Comparison of ENCODE assay signal across 8 cellular contexts in genomic region chr5:138077064-138077696, GRCh38. TPM values are rescaled to one million over a fixed set of nuclear protein-coding genes. Genes with fewer than 3 reads are reported as not detected.
DNase-seq lines count a peak whose midpoint lies in the region; ATAC-seq and TF ChIP-seq lines count a peak whose summit lies in the region.

No MANE protein-coding gene starts in this region.

- no peaks in the 10 kb centered on the region for H3K36me3 ChIP-seq in upper lobe of right lung

- CTCF ChIA-PET in CD4-positive, alpha-beta T cell (lab: Charles Lee) = interaction anchor here (1.2 to 3.3 kb wide), 5 partner anchors 9 to 448 kb away, joined by 3 to 30 read pairs (median 7); no protein-coding TSS in a partner anchor
- CTCF ChIA-PET in HEK293T (lab: Yijun Ruan, JAX) = interaction anchor here (0.9 to 4.1 kb wide), 16 partner anchors 9 to 100 kb away, joined by 3 to 38 read pairs (median 4); no protein-coding TSS in a partner anchor

- no peaks in the 10 kb centered on the region for H3K9me3 ChIP-seq in CD4-positive, alpha-beta T cell (ENCODE audit: control insufficient read depth, low read length)
- H3K9me3 ChIP-seq in upper lobe of right lung = no peaks in the 10 kb centered on the region

- intact Hi-C loops in CD4-positive, alpha-beta T cell (cut with DNase I, micrococcal nuclease) = loop anchor here (1.0 kb wide), 1 partner anchor 56 kb away; no protein-coding TSS in a partner anchor
- intact Hi-C loops in upper lobe of right lung (cut with DNase I) = no loop called here

- H3K27ac Mint-ChIP-seq in CD4-positive, alpha-beta T cell = no peak overlapping the region

- no peaks in the 10 kb centered on the region for H3K36me3 Mint-ChIP-seq in CD4-positive, alpha-beta T cell (ENCODE audit: low read depth)

- no peaks in the 10 kb centered on the region for H3K27me3 ChIP-seq in CD4-positive, alpha-beta T cell (ENCODE audit: control insufficient read depth, insufficient read depth, low read length)
- H3K27me3 ChIP-seq in upper lobe of right lung = no peaks in the 10 kb centered on the region

- peak; percentile 51 for ATAC-seq in CD4-positive, alpha-beta T cell (ENCODE audit: poor library complexity)
- ATAC-seq in upper lobe of right lung (peak; percentile 91), GM21619 (IDR thresholded peaks at IDR 0.05; ENCODE audit: unreplicated experiment) (no peak)

- H3K9me3 Mint-ChIP-seq in CD4-positive, alpha-beta T cell = no peaks in the 10 kb centered on the region

- no peaks in the 10 kb centered on the region for H3K4me1 ChIP-seq in upper lobe of right lung

- H3K27ac ChIP-seq in CD4-positive, alpha-beta T cell (ENCODE audit: low read depth, low read length) = no peak overlapping the region
- no peak overlapping the region for H3K27ac ChIP-seq in upper lobe of right lung

- H3K4me3 Mint-ChIP-seq in CD4-positive, alpha-beta T cell = no peak overlapping the region

- peak; percentile 98 for TF ChIP-seq CTCF in CD4-positive, alpha-beta T cell (IDR thresholded peaks at IDR 0.05)
- TF ChIP-seq CTCF in upper lobe of right lung (IDR thresholded peaks at IDR 0.05) = peak; percentile 87

- H3K4me1 Mint-ChIP-seq in CD4-positive, alpha-beta T cell (ENCODE audit: low read depth) = peaks cover 9% of the 10 kb centered on the region

- no peak overlapping the region for H3K4me3 ChIP-seq in upper lobe of right lung

- H3K27me3 Mint-ChIP-seq in CD4-positive, alpha-beta T cell = no peaks in the 10 kb centered on the region

- POLR2A ChIA-PET in CD4-positive, alpha-beta T cell (lab: Charles Lee) = no interaction called here
- POLR2A ChIA-PET in HEK293T (lab: Yijun Ruan, JAX) = interaction anchor here (0.7 kb wide), 1 partner anchor 54 kb away, joined by 3 read pairs; no protein-coding TSS in a partner anchor

- peak; percentile 14 to 49 (median 34) for DNase-seq in CD4-positive, alpha-beta T cell
- peak; percentile 69 for DNase-seq in HEK293T (ENCODE audit: extremely low spot score)
- DNase-seq in NCI-H82 (lab: John Stamatoyannopoulos, UW) = peak; percentile 80
- DNase-seq in activated T-cell treated with anti-CD3 and anti-CD28 coated beads for 48 hours (ENCODE audit: low read depth) = peak; percentile 11
- DNase-seq in fibroblast of peridontal ligament (ENCODE audit: extremely low read depth) = peak; percentile 76
- DNase-seq in non-pigmented ciliary epithelial cell (ENCODE audit: low read depth) = peak; percentile 26
- no peak for DNase-seq in upper lobe of right lung

TF ChIP-seq in HEK293T, 16 proteins besides CTCF, POLR2A, EP300 and RAD21:
- no peak for TF ChIP-seq BHLHE40 (IDR thresholded peaks at IDR 0.05; ENCODE audit: borderline replicate concordance)
- TF ChIP-seq L3MBTL2 (conservative IDR thresholded peaks at IDR 0.05) = no peak
- no peak for TF ChIP-seq NFRKB (IDR thresholded peaks at IDR 0.05)
- TF ChIP-seq PKNOX1 (IDR thresholded peaks at IDR 0.05) = no peak

RNA-seq across cellular contexts. Expression of gene WNT8A, which starts 6.7 kb away (rescaled TPM):
- total RNA-seq in CD4-positive, alpha-beta T cell = not detected
- not detected for total RNA-seq in upper lobe of right lung

RNA-seq across cellular contexts. Expression of gene FAM13B, which starts 44.3 kb away (rescaled TPM):
- total RNA-seq in CD4-positive, alpha-beta T cell = 10 to 100 TPM; 33.1 to 36.7 TPM
- 42.4 TPM for total RNA-seq in upper lobe of right lung
